10 cellular contexts compared by ENCODE assay signal in genomic region chr1:165424454-165425283, GRCh38. TPM values are rescaled to one million over a fixed set of nuclear protein-coding genes. Genes with fewer than 3 reads are reported as not detected.
DNase-seq lines count a peak whose midpoint lies in the region; ATAC-seq and TF ChIP-seq lines count a peak whose summit lies in the region.
"Had no signal": no experiment of that assay in that cellular context is flagged by ENCODE, and none has a peak within 500 bp of the region (broad histone marks: within the 10 kb centered on the region; RNA-seq: fewer than 3 reads in every experiment).

No MANE protein-coding gene starts in this region.

- H3K27ac Mint-ChIP-seq in activated T-cell treated with anti-CD3 and anti-CD28 coated beads, Interleukin-2, amount 50 U/mL, for 72 hours = peak overlapping the region; percentile 38

- no peak for TF ChIP-seq CTCF in transverse colon (IDR thresholded peaks at IDR 0.05)

- ATAC-seq in activated T-cell treated with anti-CD3 and anti-CD28 coated beads, Interleukin-2, amount 50 U/mL, for 72 hours (replicated peaks in 1 of 2) = peak; percentile 66 to 81
- peak; percentile 88 for ATAC-seq in left ventricle myocardium superior
- ATAC-seq in esophagus mucosa = no peak

- no peaks in the 10 kb centered on the region for H3K9me3 ChIP-seq in transverse colon

- 45 to 51% methylated on average over 7 to 10 of the region's 10 CpGs for WGBS in transverse colon (ENCODE audit: low coverage in 1 of 2), 2 donors

- intact Hi-C loops in left ventricle myocardium superior (cut with micrococcal nuclease) = no loop called here
- intact Hi-C loops in transverse colon (cut with DNase I; ENCODE audit: low total_unique reads) = no loop called here

- H3K27ac ChIP-seq in transverse colon = peak overlapping the region; percentile 23 to 53 (median 48)
- H3K27ac ChIP-seq: C4-2B, SK-N-MC had no signal

- TF ChIP-seq POLR2A in transverse colon (IDR thresholded peaks at IDR 0.05) = no peak

- H3K36me3 Mint-ChIP-seq in activated T-cell treated with anti-CD3 and anti-CD28 coated beads, Interleukin-2, amount 50 U/mL, for 72 hours (ENCODE audit: insufficient read depth in 2 of 2) = no peaks in the 10 kb centered on the region

- H3K9me3 Mint-ChIP-seq in activated T-cell treated with anti-CD3 and anti-CD28 coated beads, Interleukin-2, amount 50 U/mL, for 72 hours = no peaks in the 10 kb centered on the region

- peak in 1 of 2 donors; percentile 14 for DNase-seq in activated T-cell treated with anti-CD3 and anti-CD28 coated beads, Interleukin-2, amount 50 U/mL, for 72 hours
- DNase-seq in activated T-cell treated with anti-CD3 and anti-CD28 coated beads for 4 hours (no peak), RPMI7951 (ENCODE audit: low read depth) (peak; percentile 15), left ventricle myocardium superior (peak; percentile 49), transverse colon (no peak), HuH-7 (ENCODE audit: low spot score) (no peak), ureter (ENCODE audit: low spot score) (no peak)

- peak overlapping the region in 1 of 4 donors; percentile 20 for H3K4me3 ChIP-seq in transverse colon
- H3K4me3 ChIP-seq: SK-N-MC had no signal

- no peaks in the 10 kb centered on the region for H3K36me3 ChIP-seq in transverse colon

- peak overlapping the region; percentile 64 to 80 for H3K4me3 Mint-ChIP-seq in activated T-cell treated with anti-CD3 and anti-CD28 coated beads, Interleukin-2, amount 50 U/mL, for 72 hours

- in situ Hi-C loops in transverse colon (cut with MboI; ENCODE audit: low pct_ligation_motif_present in 1 of 4, low pct_unique_long_range_greater_than_20kb in 1 of 4, low sequenced_read_pairs in 3 of 4) = no loop called here

- no peaks in the 10 kb centered on the region for H3K27me3 Mint-ChIP-seq in activated T-cell treated with anti-CD3 and anti-CD28 coated beads, Interleukin-2, amount 50 U/mL, for 72 hours (ENCODE audit: low read depth)

- H3K4me1 ChIP-seq in transverse colon = peaks cover 0 to 15% (median 0%) of the 10 kb centered on the region in 4 donors

- H3K4me1 Mint-ChIP-seq in activated T-cell treated with anti-CD3 and anti-CD28 coated beads, Interleukin-2, amount 50 U/mL, for 72 hours (ENCODE audit: low read depth) = peaks cover 18% of the 10 kb centered on the region

- no peak for TF ChIP-seq EP300 in transverse colon (IDR thresholded peaks at IDR 0.05; ENCODE audit: low read depth)

- no peaks in the 10 kb centered on the region for H3K27me3 ChIP-seq in transverse colon

RNA-seq across cellular contexts. Expression of gene RXRG, which starts 20.3 kb away (rescaled TPM):
- total RNA-seq in activated T-cell treated with anti-CD3 and anti-CD28 coated beads, Interleukin-2, amount 50 U/mL, for 72 hours = not detected
- 0.39 and 0.96 TPM in 2 replicates for total RNA-seq in RPMI7951 (2014; rRNA removed; shearing (Covaris generic))
- total RNA-seq in left ventricle myocardium superior (2.2 TPM), transverse colon (under 1 TPM in 1 of 4 donors, not detected in 3; 0.96 TPM), esophagus mucosa (0.24 TPM), ureter (0.86 TPM)

Comparison
In these comparisons a context has a peak if more than half of its experiments do, and no peak if none do; other contexts are left out.
1. DNase-seq: peak in RPMI7951 (single experiment) and left ventricle myocardium superior (single experiment); none in activated T-cell treated with anti-CD3 and anti-CD28 coated beads for 4 hours (single experiment), transverse colon (single experiment), HuH-7 (single experiment) and ureter (single experiment).